16 cellular contexts compared by ENCODE assay signal in genomic region chr17:51636291-51636690, GRCh38.
"Had no signal": no experiment of that assay in that cellular context is flagged by ENCODE, and none has a peak within 500 bp of the region (broad histone marks: within the 10 kb centered on the region; RNA-seq: fewer than 3 reads in every experiment).

No MANE protein-coding gene starts in this region.

- H3K4me3 ChIP-seq: gastroesophageal sphincter, lower lobe of right lung, right atrium auricular region, stomach had no signal

- H3K36me3 ChIP-seq: gastroesophageal sphincter, lower lobe of right lung, right atrium auricular region, stomach had no signal

- ATAC-seq: activated CD8-positive, alpha-beta T cell treated with anti-CD3 and anti-CD28 coated beads, Interleukin-2, amount 10 ng/mL, durations not matched to agents 7 days and 5 days; gastroesophageal sphincter; lower lobe of right lung had no signal

- H3K4me1 ChIP-seq: gastroesophageal sphincter, lower lobe of right lung, right atrium auricular region, stomach had no signal

- H3K4me3 Mint-ChIP-seq: activated CD8-positive, alpha-beta T cell treated with anti-CD3 and anti-CD28 coated beads, Interleukin-2, amount 10 ng/mL, durations not matched to agents 7 days and 5 days; activated naive CD4-positive, alpha-beta T cell treated with anti-CD3 and anti-CD28 coated beads for 36 hours; naive B cell had no signal

- H3K4me1 Mint-ChIP-seq: naive B cell had no signal

- H3K27ac Mint-ChIP-seq: activated CD8-positive, alpha-beta T cell treated with anti-CD3 and anti-CD28 coated beads, Interleukin-2, amount 10 ng/mL, durations not matched to agents 7 days and 5 days; activated naive CD4-positive, alpha-beta T cell treated with anti-CD3 and anti-CD28 coated beads for 36 hours; naive B cell had no signal

- DNase-seq: activated CD4-positive, alpha-beta T cell treated with anti-CD3 and anti-CD28 coated beads for 4 hours; activated CD8-positive, alpha-beta memory T cell treated with anti-CD3 and anti-CD28 coated beads, Interleukin-2, amount 50 U/mL, for 48 hours; activated CD8-positive, alpha-beta T cell treated with anti-CD3 and anti-CD28 coated beads, Interleukin-2, amount 10 ng/mL, durations not matched to agents 7 days and 5 days; activated naive CD4-positive, alpha-beta T cell treated with anti-CD3 and anti-CD28 coated beads for 36 hours; cortex of kidney; effector CD8-positive, alpha-beta T cell; lower lobe of right lung; midbrain; naive B cell; small intestine; stomach; T-helper 9 cell had no signal

- H3K27me3 ChIP-seq: gastroesophageal sphincter, right atrium auricular region, stomach had no signal

- H3K36me3 Mint-ChIP-seq: naive B cell had no signal

- H3K9me3 ChIP-seq: gastroesophageal sphincter, lower lobe of right lung, right atrium auricular region, stomach had no signal

- H3K27ac ChIP-seq: epithelial cell of prostate, gastroesophageal sphincter, lower lobe of right lung, right atrium auricular region, stomach, VCaP had no signal

- H3K9me3 Mint-ChIP-seq: activated naive CD4-positive, alpha-beta T cell treated with anti-CD3 and anti-CD28 coated beads for 36 hours had no signal
